ENCODE assay signal across 28 cellular contexts in genomic region chr5:142796492-142797109, GRCh38. TPM values are rescaled to one million over a fixed set of nuclear protein-coding genes. Genes with fewer than 3 reads are reported as not detected.
DNase-seq lines count a peak whose midpoint lies in the region; ATAC-seq, FAIRE-seq and TF ChIP-seq lines count a peak whose summit lies in the region.
"Had no signal": no experiment of that assay in that cellular context is flagged by ENCODE, and none has a peak within 500 bp of the region (broad histone marks: within the 10 kb centered on the region; RNA-seq: fewer than 3 reads in every experiment).

No MANE protein-coding gene starts in this region.

- H3K9me3 Mint-ChIP-seq in T-cell: no peaks in the 10 kb centered on the region
- H3K9me3 Mint-ChIP-seq: activated CD4-positive, alpha-beta memory T cell treated with anti-CD3 and anti-CD28 coated beads, Interleukin-2, amount 10 ng/mL, durations not matched to agents 7 days and 5 days; CD4-positive, CD25-positive, alpha-beta regulatory T cell had no signal

- TF ChIP-seq POLR2A in HepG2 (IDR thresholded peaks at IDR 0.05; ENCODE audit: insufficient read depth in 1 of 2, low read depth in 2 of 2, low read length in 2 of 2): no peak

- DNase-seq in CD1c-positive myeloid dendritic cell (ENCODE audit: extremely low spot score) (peak; percentile 20), T-cell (no peak), HepG2 (ENCODE audit: low spot score) (no peak), small intestine (peak; percentile 90), aorta (no peak), MV-4-11 (lab: John Stamatoyannopoulos, UW) (no peak)
- DNase-seq: activated CD4-positive, alpha-beta memory T cell treated with anti-CD3 and anti-CD28 coated beads, Interleukin-2, amount 10 ng/mL, durations not matched to agents 7 days and 5 days; adrenal gland; brain microvascular endothelial cell; CD4-positive, CD25-positive, alpha-beta regulatory T cell; foreskin keratinocyte; H7; Karpas-422; NCI-H1694; NCI-H2171; NCI-H524 treated with DMSO at 0.1 percent for 48 hours; nucleus accumbens; SJCRH30; stimulated activated CD4-positive, alpha-beta T cell treated with anti-CD3 and anti-CD28 coated beads, Interleukin-2, amount 100 ng/mL, for 24 hours; T-helper 1 cell had no signal

- no peak for ATAC-seq in T-cell (replicated peaks in 1 of 4)
- ATAC-seq in HepG2: peak; percentile 67
- ATAC-seq in aorta (ENCODE audit: low FRiP score): no peak
- no peak for ATAC-seq in HG02970 (IDR thresholded peaks at IDR 0.05; ENCODE audit: low FRiP score, unreplicated experiment)
- ATAC-seq: activated CD4-positive, CD25-positive, alpha-beta regulatory T cell treated with anti-CD3 and anti-CD28 coated beads, Interleukin-2, amount 50 U/mL, for 24 hours; esophagus mucosa; foreskin keratinocyte had no signal

- peak overlapping the region in 1 of 3 donors; percentile 84 for H3K4me3 Mint-ChIP-seq in T-cell
- H3K4me3 Mint-ChIP-seq: activated CD4-positive, alpha-beta memory T cell treated with anti-CD3 and anti-CD28 coated beads, Interleukin-2, amount 10 ng/mL, durations not matched to agents 7 days and 5 days; CD4-positive, CD25-positive, alpha-beta regulatory T cell had no signal

- TF ChIP-seq EP300 in HepG2 (IDR thresholded peaks at IDR 0.05; ENCODE audit: low read depth in 2 of 2, low read length in 2 of 2) (no peak), HepG2 (CRISPR knock-in tag; IDR thresholded peaks at IDR 0.05; ENCODE audit: borderline replicate concordance) (no peak)

- H3K27ac ChIP-seq in HepG2 (ENCODE audit: extremely low read length, insufficient read depth, low read length) (peak overlapping the region; percentile 10), small intestine (ENCODE audit: low read depth in 1 of 2, low read length in 1 of 2) (peak overlapping the region; percentile 18 to 80), aorta (ENCODE audit: low read depth in 1 of 2, low read length in 2 of 2) (no peak overlapping the region)
- H3K27ac ChIP-seq: adrenal gland, brain microvascular endothelial cell, foreskin keratinocyte, SJCRH30 had no signal

- H3K27me3 ChIP-seq in HepG2 (ENCODE audit: control insufficient read depth in 1 of 2, insufficient read depth in 2 of 2, low read length in 2 of 2) (no peaks in the 10 kb centered on the region), small intestine (ENCODE audit: control insufficient read depth in 2 of 2, insufficient read depth in 2 of 2, low read length in 2 of 2) (no peaks in the 10 kb centered on the region), aorta (ENCODE audit: control insufficient read depth in 1 of 2, insufficient read depth in 2 of 2, low read length in 1 of 2) (no peaks in the 10 kb centered on the region)
- H3K27me3 ChIP-seq: adrenal gland, brain microvascular endothelial cell, foreskin keratinocyte, SJCRH30 had no signal

- H3K36me3 Mint-ChIP-seq in T-cell: no peaks in the 10 kb centered on the region
- H3K36me3 Mint-ChIP-seq: CD4-positive, CD25-positive, alpha-beta regulatory T cell had no signal

- peaks cover 69 to 73% (median 70%) of the 10 kb centered on the region in 3 donors for H3K4me1 Mint-ChIP-seq in T-cell

- no peak for TF ChIP-seq CTCF in HepG2 (CRISPR knock-in tag; IDR thresholded peaks at IDR 0.05)

- CTCF ChIA-PET in T-cell (lab: Charles Lee): interaction anchor here (1.0 to 3.4 kb wide), 4 partner anchors 12 to 71 kb away, joined by 3 to 28 read pairs (median 4); partner anchors contain the start of gene ARHGAP26 (in 1 of the 2)
- CTCF ChIA-PET in HepG2 (lab: Yijun Ruan, JAX; ENCODE audit: low intra/inter-chr PET ratio, low total read pairs): no interaction called here

- no peaks in the 10 kb centered on the region for H4K20me1 ChIP-seq in HepG2 (ENCODE audit: insufficient read depth, low read length)

- BruUV-seq in HepG2 (replicated peaks; lab: Mats Ljungman, UMichigan): no TSS peak

- peak overlapping the region; percentile 89 to 97 for H3K27ac Mint-ChIP-seq in T-cell
- H3K27ac Mint-ChIP-seq: activated CD4-positive, alpha-beta memory T cell treated with anti-CD3 and anti-CD28 coated beads, Interleukin-2, amount 10 ng/mL, durations not matched to agents 7 days and 5 days had no signal

- 37% methylated on average over 4 of the region's 4 CpGs for WGBS in HepG2 (ENCODE audit: low lambda C conversion rate)
- 18 to 59% (median 42%) methylated on average over 4 of the region's 4 CpGs for WGBS in small intestine, 3 donors
- 70 to 76% methylated on average over 4 of the region's 4 CpGs for WGBS in aorta, 2 donors

- POLR2A ChIA-PET in T-cell (lab: Charles Lee): interaction anchor here in 1 of 2 donors (1.3 kb wide), 1 partner anchor 17 kb away, joined by 3 read pairs; no protein-coding TSS in a partner anchor
- POLR2A ChIA-PET in HepG2 (lab: Yijun Ruan, JAX): interaction anchor here (1.4 kb wide), 1 partner anchor 37 kb away, joined by 6 read pairs; no protein-coding TSS in a partner anchor

- intact Hi-C loops in HepG2 (cut with micrococcal nuclease; ENCODE audit: unreplicated experiment) (loop anchor here (1.0 kb wide), 1 partner anchor 11 kb away; no protein-coding TSS in a partner anchor), aorta (cut with DNase I) (no loop called here)

- peak; percentile 67 for FAIRE-seq in HepG2 (lab: Jason Lieb, UNC)
- FAIRE-seq in small intestine (lab: Jason Lieb, UNC): no peak
- FAIRE-seq: G401.6, RCC 7860, TTC549 had no signal

- H3K9me3 ChIP-seq in HepG2 (ENCODE audit: low read length): no peaks in the 10 kb centered on the region
- no peaks in the 10 kb centered on the region for H3K9me3 ChIP-seq in small intestine (ENCODE audit: control insufficient read depth, low read depth)
- H3K9me3 ChIP-seq in aorta (ENCODE audit: control insufficient read depth, low read length): no peaks in the 10 kb centered on the region
- H3K9me3 ChIP-seq: adrenal gland, SJCRH30 had no signal

- H3K27me3 Mint-ChIP-seq in T-cell: no peaks in the 10 kb centered on the region
- H3K27me3 Mint-ChIP-seq: activated CD4-positive, alpha-beta memory T cell treated with anti-CD3 and anti-CD28 coated beads, Interleukin-2, amount 10 ng/mL, durations not matched to agents 7 days and 5 days; CD4-positive, CD25-positive, alpha-beta regulatory T cell had no signal

- peak overlapping the region in 2 of 3 experiments; percentile 10 to 14; a peak in 2 of 6 replicates for H3K4me3 ChIP-seq in HepG2 (replicated peaks in 1 of 3; ENCODE audit: insufficient read depth in 1 of 3, low read depth in 2 of 3, low read length in 3 of 3)
- H3K4me3 ChIP-seq in small intestine (ENCODE audit: low read depth in 1 of 2, low read length in 2 of 2): peak overlapping the region in 1 of 2 donors; percentile 37
- no peak overlapping the region for H3K4me3 ChIP-seq in aorta (ENCODE audit: low read length in 2 of 2)
- H3K4me3 ChIP-seq: adrenal gland, lung, SJCRH30, skin epidermis had no signal

- peaks cover 9% of the 10 kb centered on the region for H3K79me2 ChIP-seq in HepG2 (ENCODE audit: insufficient read depth, low read length)

- no peaks in the 10 kb centered on the region for H3K36me3 ChIP-seq in HepG2 (replicated peaks in 1 of 2; ENCODE audit: control insufficient read depth in 1 of 2, insufficient read depth in 2 of 2, low read length in 2 of 2)
- no peaks in the 10 kb centered on the region for H3K36me3 ChIP-seq in small intestine (ENCODE audit: control insufficient read depth in 2 of 2, insufficient read depth in 2 of 2, low read length in 2 of 2)
- H3K36me3 ChIP-seq in aorta (ENCODE audit: control insufficient read depth in 1 of 2, insufficient read depth in 2 of 2, low read length in 1 of 2): no peaks in the 10 kb centered on the region
- H3K36me3 ChIP-seq: adrenal gland, brain microvascular endothelial cell, SJCRH30 had no signal

- H2AFZ ChIP-seq in HepG2 (ENCODE audit: low read length): no peak overlapping the region

- in situ Hi-C loops in HepG2 (cut with HindIII; ENCODE audit: extremely low pct_ligation_motif_present, low pct_unique_long_range_greater_than_20kb): no loop called here

- H3K4me2 ChIP-seq in HepG2 (ENCODE audit: low read depth, low read length): peak overlapping the region; percentile 43

- TF ChIP-seq RAD21 in HepG2 (CRISPR knock-in tag; IDR thresholded peaks at IDR 0.05): no peak

- H3K4me1 ChIP-seq in HepG2 (ENCODE audit: insufficient read depth, low read length) (peaks cover 50% of the 10 kb centered on the region), small intestine (ENCODE audit: control insufficient read depth in 2 of 2, insufficient read depth in 1 of 2, low read depth in 1 of 2, low read length in 1 of 2) (peaks cover 22 to 26% of the 10 kb centered on the region in 2 donors), aorta (ENCODE audit: control insufficient read depth in 1 of 2, insufficient read depth in 2 of 2, low read length in 2 of 2) (peaks cover 0 to 5% of the 10 kb centered on the region in 2 donors)
- H3K4me1 ChIP-seq: foreskin keratinocyte, SJCRH30 had no signal

- no peak overlapping the region for H3K9ac ChIP-seq in HepG2 (ENCODE audit: insufficient read depth, low read depth, low read length)

TF ChIP-seq in HepG2, 621 proteins besides CTCF, POLR2A, EP300 and RAD21 (continues in another document):
- TF ChIP-seq PPARG (CRISPR knock-in tag; conservative IDR thresholded peaks at IDR 0.05): peak; percentile 23; the same call in 1 of the 2 replicates

RNA-seq across cellular contexts. Expression of gene ARHGAP26, which starts 26.4 kb away (rescaled TPM):
- total RNA-seq in T-cell: 10 to 100 TPM; 22.8 to 49.3 (median 28.3) TPM
- total RNA-seq in HepG2 (2016; rRNA removed; fragmentation: Illumina TruSeq; extraction: Trizol): 11.9 and 18.2 TPM in 2 replicates
- total RNA-seq in HepG2 (2016; cell fraction: cytosol; rRNA removed; fragmentation: Illumina TruSeq; extraction: Trizol; ENCODE audit: low read depth): 19.7 and 23.1 TPM in 2 replicates
- 13.7 and 16.7 TPM in 2 replicates for total RNA-seq in HepG2 (2016; cell fraction: insoluble cytoplasmic fraction; rRNA removed; fragmentation: Illumina TruSeq; extraction: Trizol)
- 6.8 and 8.5 TPM in 2 replicates for total RNA-seq in HepG2 (2016; cell fraction: membrane; rRNA removed; fragmentation: Illumina TruSeq; extraction: Trizol)
- total RNA-seq in HepG2 (2016; cell fraction: nucleus; rRNA removed; fragmentation: Illumina TruSeq; extraction: Trizol): 81.5 and 87.1 TPM in 2 replicates
- 9.1 and 9.6 TPM in 2 replicates for polyA plus RNA-seq in HepG2 (2011; rRNA removed)
- 2.5 and 2.7 TPM in 2 replicates for polyA plus RNA-seq in HepG2 (2011; cell fraction: cytosol; rRNA removed)
- polyA plus RNA-seq in HepG2 (2011; cell fraction: nucleus; rRNA removed): 27.9 and 47.7 TPM in 2 replicates
- polyA plus RNA-seq in HepG2 (2012): 8.8 and 10.3 TPM in 2 replicates
- polyA plus RNA-seq in HepG2 (2016; cell fraction: cytosol; fragmentation: Illumina TruSeq; extraction: Trizol; ENCODE audit: low read depth): 0.63 and 0.71 TPM in 2 replicates
- 8.9 and 9.9 TPM in 2 replicates for polyA plus RNA-seq in HepG2 (2016; cell fraction: insoluble cytoplasmic fraction; fragmentation: Illumina TruSeq; extraction: Trizol; ENCODE audit: low read depth)
- polyA plus RNA-seq in HepG2 (2016; cell fraction: membrane; fragmentation: Illumina TruSeq; extraction: Trizol; ENCODE audit: low read depth): 1.4 and 1.7 TPM in 2 replicates
- 34.1 and 38.4 TPM in 2 replicates for polyA plus RNA-seq in HepG2 (2016; cell fraction: nucleus; fragmentation: Illumina TruSeq; extraction: Trizol; ENCODE audit: insufficient read depth, low read depth)
- 7.2 and 23.4 TPM in 2 replicates for polyA minus RNA-seq in HepG2 (2011; rRNA and poly(A)+ RNA removed; ENCODE audit: low replicate concordance)
- polyA minus RNA-seq in HepG2 (2011; cell fraction: cytosol; rRNA and poly(A)+ RNA removed): 6.4 TPM in 2 replicates
- 87.8 and 98.5 TPM in 2 replicates for polyA minus RNA-seq in HepG2 (2011; cell fraction: nucleus; rRNA and poly(A)+ RNA removed)
- 10 to 100 TPM in 2 of 3 donors, 1 to 10 TPM in 1; 7.6 to 12.3 (median 10.7) TPM for polyA plus RNA-seq in small intestine
- 10 to 100 TPM; 51.1 to 70.7 TPM for total RNA-seq in aorta
- polyA plus RNA-seq in aorta: 1 to 10 TPM; 4.5 to 8.2 TPM

Comparison
In these comparisons a context has a peak if more than half of its experiments do, and no peak if none do; other contexts are left out.
1. DNase-seq: peak in CD1c-positive myeloid dendritic cell (single experiment) and small intestine (single experiment); none in T-cell (0 of 34), HepG2 (single experiment), aorta (0 of 2) and MV-4-11 (single experiment).
2. H3K27ac ChIP-seq: peak in HepG2 (single experiment) and small intestine (2 of 2); none in aorta (0 of 2).
3. H3K4me3 ChIP-seq: peak in HepG2 (2 of 3); none in aorta (0 of 2).